Comparison of ENCODE assay signal across 1 cellular context in genomic region chr4:7860600-7861158, GRCh38.
A peak's percentile ranks its signal among the peaks of the same experiment; 100 is the strongest.
TF ChIP-seq lines count a peak whose summit lies in the region.

No MANE protein-coding gene starts in this region.

TF ChIP-seq in H1, 55 proteins besides CTCF, POLR2A, EP300 and RAD21:
- no peak for TF ChIP-seq KDM4A (IDR thresholded peaks at IDR 0.05; ENCODE audit: low read depth, low read length, severe bottlenecking)
- no peak for TF ChIP-seq SP1 (IDR thresholded peaks at IDR 0.05; ENCODE audit: low read depth, low read length)
- TF ChIP-seq HDAC2 (IDR thresholded peaks at IDR 0.05; ENCODE audit: borderline replicate concordance in 1 of 2, low read depth in 2 of 2, low read length in 2 of 2): no peak
- peak; percentile 64; the same call in 1 of the 2 replicates for TF ChIP-seq MAX (IDR thresholded peaks at IDR 0.05)
- no peak for TF ChIP-seq ZNF274 (IDR thresholded peaks at IDR 0.05; ENCODE audit: borderline replicate concordance, extremely low read depth, low read length)
TF ChIP-seq in H1: peak in this region for 1.
